Comparison of ENCODE assay signal across 28 cellular contexts in the genomic region with DNA sequence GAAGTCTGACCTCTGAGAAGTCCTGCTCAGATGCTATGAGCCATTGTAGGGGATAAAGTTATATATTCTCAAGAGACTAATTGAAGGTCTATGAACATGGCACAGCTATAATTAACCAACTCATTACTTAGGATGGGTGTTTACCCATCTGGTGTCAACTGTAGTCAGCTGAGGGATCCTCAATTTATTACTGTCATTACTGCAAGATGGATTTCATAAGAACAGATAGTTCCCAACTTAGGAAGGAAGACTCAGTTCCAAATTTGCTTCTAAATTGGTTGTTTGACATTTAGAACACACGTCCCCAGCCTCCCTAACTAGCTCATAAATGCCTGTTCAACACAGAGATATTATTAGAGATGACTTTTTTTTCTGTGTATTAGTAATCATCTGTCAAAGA.
DNase-seq lines count a peak whose midpoint lies in the region; ATAC-seq, FAIRE-seq and TF ChIP-seq lines count a peak whose summit lies in the region.
"Had no signal": no experiment of that assay in that cellular context is flagged by ENCODE, and none has a peak within 500 bp of the region (broad histone marks: within the 10 kb centered on the region; RNA-seq: fewer than 3 reads in every experiment).

No MANE protein-coding gene starts in this region.

- H3K9me1 ChIP-seq in endothelial cell of umbilical vein (replicated peaks; ENCODE audit: control insufficient read depth, extremely low read depth, insufficient read depth, low read length): no peaks in the 10 kb centered on the region

- intact Hi-C loops in endothelial cell of umbilical vein (cut with micrococcal nuclease): no loop called here

- H3K4me2 ChIP-seq in endothelial cell of umbilical vein (ENCODE audit: insufficient read depth, low read length): no peak overlapping the region
- H3K4me2 ChIP-seq: BLaER1 treated with 17β-estradiol and CSF1 and Interleukin-3, amounts not matched to agents 10 nM and 100 nM had no signal

- dilution Hi-C loops in endothelial cell of umbilical vein (cut with MboI; ENCODE audit: extremely low pct_ligation_motif_present, low sequenced_read_pairs): no loop called here

- no peaks in the 10 kb centered on the region for H3K4me1 ChIP-seq in endothelial cell of umbilical vein (ENCODE audit: control insufficient read depth, extremely low read depth, insufficient read depth, low read length)
- H3K4me1 ChIP-seq: Caco-2 had no signal

- no peaks in the 10 kb centered on the region for H3K27me3 Mint-ChIP-seq in type B pancreatic cell

- no peak overlapping the region for H3K4me3 Mint-ChIP-seq in type B pancreatic cell
- H3K4me3 Mint-ChIP-seq: CD4-positive, alpha-beta T cell had no signal

- H3K9me3 Mint-ChIP-seq in type B pancreatic cell: no peaks in the 10 kb centered on the region
- H3K9me3 Mint-ChIP-seq: CD4-positive, alpha-beta T cell had no signal

- H3K79me2 ChIP-seq in endothelial cell of umbilical vein (ENCODE audit: control insufficient read depth, insufficient read depth, low read length): no peaks in the 10 kb centered on the region

- no peaks in the 10 kb centered on the region for H3K9me3 ChIP-seq in endothelial cell of umbilical vein (replicated peaks; ENCODE audit: control insufficient read depth, insufficient read depth, low read length)
- H3K9me3 ChIP-seq: Caco-2 had no signal

- peaks cover 4 to 16% of the 10 kb centered on the region in 2 experiments for H3K36me3 ChIP-seq in endothelial cell of umbilical vein (ENCODE audit: control insufficient read depth in 2 of 2, extremely low read depth in 1 of 2, insufficient read depth in 2 of 2, low read length in 2 of 2)

- H2AFZ ChIP-seq in endothelial cell of umbilical vein (ENCODE audit: low read depth, low read length): no peak overlapping the region

- no peak overlapping the region for H3K9ac ChIP-seq in endothelial cell of umbilical vein (replicated peaks; ENCODE audit: extremely low read depth, insufficient read depth, low read length)
- H3K9ac ChIP-seq: BLaER1 treated with 17β-estradiol and CSF1 and Interleukin-3, amounts not matched to agents 10 nM and 100 nM had no signal

- FAIRE-seq in endothelial cell of umbilical vein (lab: Jason Lieb, UNC): no peak
- FAIRE-seq: A204.1, GM12892, HepG2 had no signal

- DNase-seq in EH (ENCODE audit: low read depth) (peak; percentile 59), NCI-H1417 (lab: John Stamatoyannopoulos, UW) (peak in 2 of 3 experiments; percentile 38 to 72), endothelial cell of umbilical vein (ENCODE audit: low read depth, low spot score) (no peak), type B pancreatic cell (ENCODE audit: extremely low spot score, unreplicated experiment) (no peak), COLO829 (ENCODE audit: low spot score) (no peak), SK-N-DZ (ENCODE audit: low spot score) (no peak)
- DNase-seq: AML-193; Caco-2; CD4-positive, alpha-beta T cell; DMS 273 treated with DMSO at 0.1 percent for 48 hours; DMS79; GF-D8; Karpas-422; NCI-H1092 treated with DMSO at 0.1 percent for 48 hours; NCI-H146; NCI-H1930; NCI-H2107; NCI-H226; NCI-H510A; NCI-H82; SHP77 treated with DMSO at 0.1 percent for 48 hours had no signal

- no TSS peak for BruUV-seq in endothelial cell of umbilical vein (replicated peaks; lab: Mats Ljungman, UMichigan)

- H3K27ac Mint-ChIP-seq in type B pancreatic cell: peak overlapping the region; percentile 46
- H3K27ac Mint-ChIP-seq: CD4-positive, alpha-beta T cell had no signal

- peaks cover 6% of the 10 kb centered on the region for H4K20me1 ChIP-seq in endothelial cell of umbilical vein (replicated peaks; ENCODE audit: control insufficient read depth, extremely low read depth, insufficient read depth, low read length)
- H4K20me1 ChIP-seq: BLaER1 treated with 17β-estradiol and CSF1 and Interleukin-3, amounts not matched to agents 10 nM and 100 nM had no signal

- CTCF ChIA-PET in endothelial cell of umbilical vein (lab: Charles Lee): interaction anchor here (0.9 kb wide), 1 partner anchor 14 kb away, joined by 3 read pairs; no protein-coding TSS in a partner anchor

- H3K27me3 ChIP-seq in endothelial cell of umbilical vein (ENCODE audit: control insufficient read depth in 2 of 2, insufficient read depth in 2 of 2, low read length in 2 of 2): peaks cover 0 to 16% of the 10 kb centered on the region in 2 experiments

- no peaks in the 10 kb centered on the region for H3K4me1 Mint-ChIP-seq in type B pancreatic cell (ENCODE audit: unreplicated experiment)

- no peak for ATAC-seq in GM21825 (IDR thresholded peaks at IDR 0.05; ENCODE audit: unreplicated experiment)
- ATAC-seq: HCT116, HepG2 had no signal

- no peak overlapping the region for H3K4me3 ChIP-seq in endothelial cell of umbilical vein (replicated peaks in 1 of 3; ENCODE audit: insufficient read depth in 1 of 3, low read depth in 1 of 3, low read length in 3 of 3)
- H3K4me3 ChIP-seq: BLaER1 treated with 17β-estradiol and CSF1 and Interleukin-3, amounts not matched to agents 10 nM and 100 nM; SK-N-MC had no signal

- POLR2A ChIA-PET in endothelial cell of umbilical vein (lab: Charles Lee): no interaction called here

- no peak for TF ChIP-seq CTCF in endothelial cell of umbilical vein (IDR thresholded peaks at IDR 0.05; ENCODE audit: extremely low read depth in 1 of 2, insufficient read depth in 1 of 2, low read depth in 1 of 2, low read length in 2 of 2)
- TF ChIP-seq CTCF in type B pancreatic cell (conservative IDR thresholded peaks at IDR 0.05): no peak

- peaks cover 7% of the 10 kb centered on the region for H3K36me3 Mint-ChIP-seq in type B pancreatic cell

- no peak for TF ChIP-seq POLR2A in endothelial cell of umbilical vein (IDR thresholded peaks at IDR 0.05; ENCODE audit: low read depth, low read length)

- H3K27ac ChIP-seq in endothelial cell of umbilical vein (ENCODE audit: insufficient read depth, low read depth, low read length): no peak overlapping the region
- H3K27ac ChIP-seq: BLaER1 treated with 17β-estradiol and CSF1 and Interleukin-3, amounts not matched to agents 10 nM and 100 nM; SK-N-MC had no signal

TF ChIP-seq in endothelial cell of umbilical vein, 7 proteins besides CTCF, POLR2A, EP300 and RAD21:
- peak; percentile 25 for TF ChIP-seq POLR2AphosphoS5 (IDR thresholded peaks at IDR 0.05; ENCODE audit: insufficient read depth, low read depth, low read length)
- no peak for TF ChIP-seq GATA2 (IDR thresholded peaks at IDR 0.05; ENCODE audit: insufficient read depth, insufficient read length, low read depth, low read length)

Comparison
In these comparisons a context has a peak if more than half of its experiments do, and no peak if none do; other contexts are left out.
1. DNase-seq: peak in EH (single experiment) and NCI-H1417 (2 of 3); none in endothelial cell of umbilical vein (single experiment), type B pancreatic cell (single experiment), COLO829 (single experiment) and SK-N-DZ (single experiment).